Comparison of ENCODE assay signal across 29 cellular contexts in genomic region chr21:17733209-17733608, GRCh38.
"Had no signal": no experiment of that assay in that cellular context is flagged by ENCODE, and none has a peak within 500 bp of the region (broad histone marks: within the 10 kb centered on the region; RNA-seq: fewer than 3 reads in every experiment).

No MANE protein-coding gene starts in this region.

- H3K4me1 ChIP-seq: colonic mucosa, esophagus muscularis mucosa, gastrocnemius medialis, gastroesophageal sphincter had no signal

- H3K27ac Mint-ChIP-seq: dendritic cell treated with granulocyte-macrophage colony-stimulating factor and Interleukin-4, amounts not matched to agents 40 ng/mL and 50 ng/mL, for 4 days; endodermal cell had no signal

- ATAC-seq: effector memory CD8-positive, alpha-beta T cell; esophagus mucosa; foreskin keratinocyte; gastrocnemius medialis; gastroesophageal sphincter; heart left ventricle; heart right ventricle had no signal

- H3K27ac ChIP-seq: colonic mucosa, coronary artery, dorsolateral prefrontal cortex, epithelial cell of prostate, esophagus muscularis mucosa, esophagus squamous epithelium, foreskin keratinocyte, gastrocnemius medialis, gastroesophageal sphincter, heart left ventricle, heart right ventricle had no signal

- H3K27me3 Mint-ChIP-seq: dendritic cell treated with granulocyte-macrophage colony-stimulating factor and Interleukin-4, amounts not matched to agents 40 ng/mL and 50 ng/mL, for 4 days; effector memory CD8-positive, alpha-beta T cell had no signal

- H3K36me3 ChIP-seq: colonic mucosa, esophagus muscularis mucosa, esophagus squamous epithelium, gastrocnemius medialis, gastroesophageal sphincter, heart left ventricle, heart right ventricle had no signal

- H3K4me3 ChIP-seq: colonic mucosa, coronary artery, dorsolateral prefrontal cortex, esophagus muscularis mucosa, esophagus squamous epithelium, gastrocnemius medialis, gastroesophageal sphincter, heart left ventricle, heart right ventricle had no signal

- H3K9me3 Mint-ChIP-seq: dendritic cell treated with granulocyte-macrophage colony-stimulating factor and Interleukin-4, amounts not matched to agents 40 ng/mL and 50 ng/mL, for 4 days; effector memory CD8-positive, alpha-beta T cell; endodermal cell had no signal

- DNase-seq: colonic mucosa; cortex of kidney; dermis blood vessel endothelial cell; dorsolateral prefrontal cortex; effector CD4-positive, alpha-beta T cell; effector CD8-positive, alpha-beta T cell; effector memory CD4-positive, alpha-beta T cell; effector memory CD8-positive, alpha-beta T cell; endodermal cell; erythroblast; esophagus squamous epithelium; foreskin fibroblast; foreskin keratinocyte; foreskin melanocyte; gastrocnemius medialis; glutamatergic neuron; head of caudate nucleus; heart left ventricle; heart right ventricle had no signal

- H3K4me3 Mint-ChIP-seq: dendritic cell treated with granulocyte-macrophage colony-stimulating factor and Interleukin-4, amounts not matched to agents 40 ng/mL and 50 ng/mL, for 4 days; effector memory CD8-positive, alpha-beta T cell; endodermal cell had no signal

- H3K27me3 ChIP-seq: colonic mucosa, dorsolateral prefrontal cortex, esophagus muscularis mucosa, esophagus squamous epithelium, foreskin keratinocyte, gastrocnemius medialis, gastroesophageal sphincter, heart left ventricle, heart right ventricle had no signal

- H3K9me3 ChIP-seq: colonic mucosa, esophagus muscularis mucosa, esophagus squamous epithelium, gastrocnemius medialis, gastroesophageal sphincter, heart left ventricle, heart right ventricle had no signal

- FAIRE-seq: colon, endometrium, endothelial cell of umbilical vein, frontal cortex had no signal

- H3K4me1 Mint-ChIP-seq: endodermal cell had no signal
